In genomic region chr12:115095073-115095748, GRCh38 we compare ENCODE assay signal across 19 cellular contexts.
"Had no signal": no experiment of that assay in that cellular context is flagged by ENCODE, and none has a peak within 500 bp of the region (broad histone marks: within the 10 kb centered on the region; RNA-seq: fewer than 3 reads in every experiment).

No MANE protein-coding gene starts in this region.

- DNase-seq: KBM-7, NCI-H1092, NCI-H1105 treated with DMSO at 0.1 percent for 48 hours, NCI-H1417 treated with DMSO at 0.1 percent for 48 hours, NCI-H146, NCI-H1694 treated with DMSO at 0.1 percent for 48 hours, NCI-H1930, NCI-H2081, NCI-H2227 treated with DMSO at 0.1 percent for 48 hours, NCI-H524, NCI-H526 treated with DMSO at 0.1 percent for 48 hours, NCI-H748 treated with DMSO at 0.1 percent for 48 hours, PC-3, SHP77, SK-N-SH, SW 1271 had no signal

- H3K9me3 ChIP-seq: SK-N-SH had no signal

- H3K9ac ChIP-seq: SK-N-SH had no signal

- H3K4me2 ChIP-seq: SK-N-SH had no signal

- H3K27ac ChIP-seq: HL-60, RWPE1 had no signal

- ATAC-seq: Panc1, PC-3 had no signal
